In genomic region chr3:194632211-194632982, GRCh38 we compare ENCODE assay signal across 9 cellular contexts. TPM values are rescaled to one million over a fixed set of nuclear protein-coding genes. Genes with fewer than 3 reads are reported as not detected.
DNase-seq lines count a peak whose midpoint lies in the region; ATAC-seq, FAIRE-seq and TF ChIP-seq lines count a peak whose summit lies in the region.
"Had no signal": no experiment of that assay in that cellular context is flagged by ENCODE, and none has a peak within 500 bp of the region (broad histone marks: within the 10 kb centered on the region; RNA-seq: fewer than 3 reads in every experiment).

No MANE protein-coding gene starts in this region.

- H3K9ac ChIP-seq in HepG2 (ENCODE audit: insufficient read depth, low read depth, low read length): peak overlapping the region; percentile 71

- intact Hi-C loops in HepG2 (cut with micrococcal nuclease; ENCODE audit: unreplicated experiment): no loop called here

- no peak for TF ChIP-seq CTCF in cardiac fibroblast (IDR thresholded peaks at IDR 0.05; ENCODE audit: low read depth, low read length)
- TF ChIP-seq CTCF in HepG2 (CRISPR knock-in tag; IDR thresholded peaks at IDR 0.05): no peak

- H3K79me2 ChIP-seq in HepG2 (ENCODE audit: insufficient read depth, low read length): no peaks in the 10 kb centered on the region

- BruUV-seq in HepG2 (replicated peaks; lab: Mats Ljungman, UMichigan): TSS peak; percentile 74

- DNase-seq in activated T-cell treated with anti-CD3 and anti-CD28 coated beads, Interleukin-2, amount 50 U/mL, for 72 hours: no peak
- DNase-seq in activated T-cell treated with anti-CD3 and anti-CD28 coated beads, Interleukin-2, amount 50 U/mL, for 48 hours: no peak
- DNase-seq in NCI-H2107 treated with DMSO at 0.1 percent for 48 hours (lab: John Stamatoyannopoulos, UW; ENCODE audit: unreplicated experiment): peak; percentile 39
- peak; percentile 57 to 61 for DNase-seq in cardiac fibroblast (ENCODE audit: low read depth in 2 of 2)
- no peak for DNase-seq in HepG2 (ENCODE audit: low spot score)
- no peak for DNase-seq in iPS-NIHi7 (ENCODE audit: extremely low spot score)

- H3K4me2 ChIP-seq in HepG2 (ENCODE audit: low read depth, low read length): peak overlapping the region; percentile 78

- H3K36me3 Mint-ChIP-seq in activated T-cell treated with anti-CD3 and anti-CD28 coated beads, Interleukin-2, amount 50 U/mL, for 72 hours (ENCODE audit: insufficient read depth in 2 of 2): peaks cover 0 to 2% of the 10 kb centered on the region in 2 donors

- H3K4me3 Mint-ChIP-seq in activated T-cell treated with anti-CD3 and anti-CD28 coated beads, Interleukin-2, amount 50 U/mL, for 72 hours: peak overlapping the region; percentile 88

- no peaks in the 10 kb centered on the region for H3K27me3 Mint-ChIP-seq in activated T-cell treated with anti-CD3 and anti-CD28 coated beads, Interleukin-2, amount 50 U/mL, for 72 hours (ENCODE audit: low read depth)

- in situ Hi-C loops in HepG2 (cut with HindIII; ENCODE audit: extremely low pct_ligation_motif_present, low pct_unique_long_range_greater_than_20kb): no loop called here

- WGBS in HepG2 (ENCODE audit: low lambda C conversion rate): 27% methylated on average over 14 of the region's 17 CpGs
- 60% methylated on average over 17 of the region's 17 CpGs for WGBS in thymus

- FAIRE-seq in HepG2 (lab: Jason Lieb, UNC): no peak
- FAIRE-seq: islet of Langerhans had no signal

- H3K9me3 Mint-ChIP-seq in activated T-cell treated with anti-CD3 and anti-CD28 coated beads, Interleukin-2, amount 50 U/mL, for 72 hours: no peaks in the 10 kb centered on the region

- TF ChIP-seq RAD21 in HepG2 (CRISPR knock-in tag; IDR thresholded peaks at IDR 0.05): no peak

- H3K9me3 ChIP-seq in HepG2 (ENCODE audit: low read length): no peaks in the 10 kb centered on the region; the same call in 1 of the 2 replicates
- peaks cover 3% of the 10 kb centered on the region for H3K9me3 ChIP-seq in thymus (ENCODE audit: control insufficient read depth)

- no peaks in the 10 kb centered on the region for H3K4me1 Mint-ChIP-seq in activated T-cell treated with anti-CD3 and anti-CD28 coated beads, Interleukin-2, amount 50 U/mL, for 72 hours (ENCODE audit: low read depth)

- no peak overlapping the region for H2AFZ ChIP-seq in HepG2 (ENCODE audit: low read length)

- no peak for TF ChIP-seq EP300 in HepG2 (IDR thresholded peaks at IDR 0.05; ENCODE audit: low read depth in 2 of 2, low read length in 2 of 2)
- TF ChIP-seq EP300 in HepG2 (CRISPR knock-in tag; IDR thresholded peaks at IDR 0.05; ENCODE audit: borderline replicate concordance): no peak

- ATAC-seq in activated T-cell treated with anti-CD3 and anti-CD28 coated beads, Interleukin-2, amount 50 U/mL, for 72 hours (replicated peaks in 1 of 2): peak; percentile 3 to 16
- ATAC-seq in HepG2 (no peak; the same call in 2 of the 3 replicates), GM19452 (IDR thresholded peaks at IDR 0.05; ENCODE audit: unreplicated experiment) (no peak)

- H3K27ac Mint-ChIP-seq in activated T-cell treated with anti-CD3 and anti-CD28 coated beads, Interleukin-2, amount 50 U/mL, for 72 hours: no peak overlapping the region

- H3K27me3 ChIP-seq in HepG2 (ENCODE audit: control insufficient read depth in 1 of 2, insufficient read depth in 2 of 2, low read length in 2 of 2) (no peaks in the 10 kb centered on the region), thymus (ENCODE audit: control insufficient read depth, insufficient read depth) (no peaks in the 10 kb centered on the region)

- peaks cover 2 to 12% of the 10 kb centered on the region in 2 experiments; a peak in 3 of 5 replicates for H3K36me3 ChIP-seq in HepG2 (replicated peaks in 1 of 2; ENCODE audit: control insufficient read depth in 1 of 2, insufficient read depth in 2 of 2, low read length in 2 of 2)
- no peaks in the 10 kb centered on the region for H3K36me3 ChIP-seq in thymus (ENCODE audit: control insufficient read depth, insufficient read depth)

- H4K20me1 ChIP-seq in HepG2 (ENCODE audit: insufficient read depth, low read length): no peaks in the 10 kb centered on the region

- no peak for TF ChIP-seq POLR2A in HepG2 (IDR thresholded peaks at IDR 0.05; ENCODE audit: insufficient read depth in 1 of 2, low read depth in 2 of 2, low read length in 2 of 2)

- peak overlapping the region; percentile 81 to 82 for H3K4me3 ChIP-seq in cardiac fibroblast (replicated peaks in 1 of 2; ENCODE audit: low read depth in 2 of 2, low read length in 2 of 2)
- peak overlapping the region; percentile 73 to 87 (median 85) for H3K4me3 ChIP-seq in HepG2 (replicated peaks in 1 of 3; ENCODE audit: insufficient read depth in 1 of 3, low read depth in 2 of 3, low read length in 3 of 3)
- peak overlapping the region; percentile 84 for H3K4me3 ChIP-seq in thymus (ENCODE audit: low read length)

- CTCF ChIA-PET in HepG2 (lab: Yijun Ruan, JAX; ENCODE audit: low intra/inter-chr PET ratio, low total read pairs): interaction anchor here (1.4 kb wide), 1 partner anchor 28 kb away, joined by 4 read pairs; no protein-coding TSS in a partner anchor

- H3K27ac ChIP-seq in HepG2 (ENCODE audit: extremely low read length, insufficient read depth, low read length) (peak overlapping the region; percentile 52), thymus (ENCODE audit: low read depth) (no peak overlapping the region)

- H3K4me1 ChIP-seq in HepG2 (ENCODE audit: insufficient read depth, low read length): peaks cover 7% of the 10 kb centered on the region
- H3K4me1 ChIP-seq in thymus (ENCODE audit: control insufficient read depth, insufficient read depth, low read length): no peaks in the 10 kb centered on the region

- POLR2A ChIA-PET in HepG2 (lab: Yijun Ruan, JAX): interaction anchor here (1.0 kb wide), 1 partner anchor 11 kb away, joined by 3 read pairs; no protein-coding TSS in a partner anchor

RNA-seq across cellular contexts. Expression of gene TMEM44, which starts 0.8 kb away (rescaled TPM):
- 10 to 100 TPM; 11.9 to 19.6 TPM for total RNA-seq in activated T-cell treated with anti-CD3 and anti-CD28 coated beads, Interleukin-2, amount 50 U/mL, for 72 hours
- total RNA-seq in HepG2 (2016; rRNA removed; fragmentation: Illumina TruSeq; extraction: Trizol): 3.2 and 7.3 TPM in 2 replicates
- 2.0 and 2.5 TPM in 2 replicates for total RNA-seq in HepG2 (2016; cell fraction: cytosol; rRNA removed; fragmentation: Illumina TruSeq; extraction: Trizol; ENCODE audit: low read depth)
- 2.4 and 7.8 TPM in 2 replicates for total RNA-seq in HepG2 (2016; cell fraction: insoluble cytoplasmic fraction; rRNA removed; fragmentation: Illumina TruSeq; extraction: Trizol)
- total RNA-seq in HepG2 (2016; cell fraction: membrane; rRNA removed; fragmentation: Illumina TruSeq; extraction: Trizol): 3.7 and 4.9 TPM in 2 replicates
- total RNA-seq in HepG2 (2016; cell fraction: nucleus; rRNA removed; fragmentation: Illumina TruSeq; extraction: Trizol): 8.7 and 10.7 TPM in 2 replicates
- polyA plus RNA-seq in HepG2 (2011; rRNA removed) (13.8 and 16.0 TPM in 2 replicates), thymus (7.1 TPM)
- 8.3 and 8.8 TPM in 2 replicates for polyA plus RNA-seq in HepG2 (2011; cell fraction: cytosol; rRNA removed)
- 49.0 and 57.1 TPM in 2 replicates for polyA plus RNA-seq in HepG2 (2011; cell fraction: nucleus; rRNA removed)
- polyA plus RNA-seq in HepG2 (2012): 6.3 and 10.4 TPM in 2 replicates
- 1.9 and 2.6 TPM in 2 replicates for polyA plus RNA-seq in HepG2 (2016; cell fraction: cytosol; fragmentation: Illumina TruSeq; extraction: Trizol; ENCODE audit: low read depth)
- 3.4 and 3.6 TPM in 2 replicates for polyA plus RNA-seq in HepG2 (2016; cell fraction: insoluble cytoplasmic fraction; fragmentation: Illumina TruSeq; extraction: Trizol; ENCODE audit: low read depth)
- polyA plus RNA-seq in HepG2 (2016; cell fraction: membrane; fragmentation: Illumina TruSeq; extraction: Trizol; ENCODE audit: low read depth): 3.5 and 4.2 TPM in 2 replicates
- 34.3 and 35.9 TPM in 2 replicates for polyA plus RNA-seq in HepG2 (2016; cell fraction: nucleus; fragmentation: Illumina TruSeq; extraction: Trizol; ENCODE audit: insufficient read depth, low read depth)
- 11.5 and 19.4 TPM in 2 replicates for polyA minus RNA-seq in HepG2 (2011; rRNA and poly(A)+ RNA removed; ENCODE audit: low replicate concordance)
- 2.8 and 4.9 TPM in 2 replicates for polyA minus RNA-seq in HepG2 (2011; cell fraction: cytosol; rRNA and poly(A)+ RNA removed)
- 13.4 and 15.0 TPM in 2 replicates for polyA minus RNA-seq in HepG2 (2011; cell fraction: nucleus; rRNA and poly(A)+ RNA removed)

RNA-seq across cellular contexts. Expression of gene LSG1, which starts 39.6 kb away (rescaled TPM):
- 10 to 100 TPM; 38.3 to 43.4 TPM for total RNA-seq in activated T-cell treated with anti-CD3 and anti-CD28 coated beads, Interleukin-2, amount 50 U/mL, for 72 hours
- 19.3 and 32.1 TPM in 2 replicates for total RNA-seq in HepG2 (2016; rRNA removed; fragmentation: Illumina TruSeq; extraction: Trizol)
- 3.2 and 3.8 TPM in 2 replicates for total RNA-seq in HepG2 (2016; cell fraction: cytosol; rRNA removed; fragmentation: Illumina TruSeq; extraction: Trizol; ENCODE audit: low read depth)
- total RNA-seq in HepG2 (2016; cell fraction: insoluble cytoplasmic fraction; rRNA removed; fragmentation: Illumina TruSeq; extraction: Trizol): 22.5 and 34.8 TPM in 2 replicates
- 6.8 and 8.5 TPM in 2 replicates for total RNA-seq in HepG2 (2016; cell fraction: membrane; rRNA removed; fragmentation: Illumina TruSeq; extraction: Trizol)
- 46.5 and 54.1 TPM in 2 replicates for total RNA-seq in HepG2 (2016; cell fraction: nucleus; rRNA removed; fragmentation: Illumina TruSeq; extraction: Trizol)
- polyA plus RNA-seq in HepG2 (2011; rRNA removed) (19.6 and 21.4 TPM in 2 replicates), thymus (21.7 TPM)
- polyA plus RNA-seq in HepG2 (2011; cell fraction: cytosol; rRNA removed): 7.4 and 8.9 TPM in 2 replicates
- 30.7 and 32.0 TPM in 2 replicates for polyA plus RNA-seq in HepG2 (2011; cell fraction: nucleus; rRNA removed)
- polyA plus RNA-seq in HepG2 (2012): 10.8 and 12.4 TPM in 2 replicates
- 1.7 and 1.8 TPM in 2 replicates for polyA plus RNA-seq in HepG2 (2016; cell fraction: cytosol; fragmentation: Illumina TruSeq; extraction: Trizol; ENCODE audit: low read depth)
- 14.0 and 14.1 TPM in 2 replicates for polyA plus RNA-seq in HepG2 (2016; cell fraction: insoluble cytoplasmic fraction; fragmentation: Illumina TruSeq; extraction: Trizol; ENCODE audit: low read depth)
- polyA plus RNA-seq in HepG2 (2016; cell fraction: membrane; fragmentation: Illumina TruSeq; extraction: Trizol; ENCODE audit: low read depth): 2.6 and 3.8 TPM in 2 replicates
- polyA plus RNA-seq in HepG2 (2016; cell fraction: nucleus; fragmentation: Illumina TruSeq; extraction: Trizol; ENCODE audit: insufficient read depth, low read depth): 79.8 and 79.9 TPM in 2 replicates
- 28.9 and 136 TPM in 2 replicates for polyA minus RNA-seq in HepG2 (2011; rRNA and poly(A)+ RNA removed; ENCODE audit: low replicate concordance)
- polyA minus RNA-seq in HepG2 (2011; cell fraction: cytosol; rRNA and poly(A)+ RNA removed): 6.3 and 10.3 TPM in 2 replicates
- 49.8 and 65.3 TPM in 2 replicates for polyA minus RNA-seq in HepG2 (2011; cell fraction: nucleus; rRNA and poly(A)+ RNA removed)

RNA-seq across cellular contexts. Expression of gene FAM43A, which starts 53.3 kb away (rescaled TPM):
- 10 to 100 TPM in 1 of 2 donors, 1 to 10 TPM in 1; 5.4 to 13.4 TPM for total RNA-seq in activated T-cell treated with anti-CD3 and anti-CD28 coated beads, Interleukin-2, amount 50 U/mL, for 72 hours
- 0.42 and 0.91 TPM in 2 replicates for total RNA-seq in HepG2 (2016; rRNA removed; fragmentation: Illumina TruSeq; extraction: Trizol)
- 0.18 and 0.20 TPM in 2 replicates for total RNA-seq in HepG2 (2016; cell fraction: cytosol; rRNA removed; fragmentation: Illumina TruSeq; extraction: Trizol; ENCODE audit: low read depth)
- 0.55 and 0.93 TPM in 2 replicates for total RNA-seq in HepG2 (2016; cell fraction: insoluble cytoplasmic fraction; rRNA removed; fragmentation: Illumina TruSeq; extraction: Trizol)
- 0.69 and 0.74 TPM in 2 replicates for total RNA-seq in HepG2 (2016; cell fraction: membrane; rRNA removed; fragmentation: Illumina TruSeq; extraction: Trizol)
- total RNA-seq in HepG2 (2016; cell fraction: nucleus; rRNA removed; fragmentation: Illumina TruSeq; extraction: Trizol): 0.31 and 0.81 TPM in 2 replicates
- polyA plus RNA-seq in HepG2 (2011; rRNA removed) (1.5 and 1.8 TPM in 2 replicates), thymus (6.2 TPM)
- polyA plus RNA-seq in HepG2 (2011; cell fraction: cytosol; rRNA removed): 1.5 and 3.9 TPM in 2 replicates
- 3.8 and 4.4 TPM in 2 replicates for polyA plus RNA-seq in HepG2 (2011; cell fraction: nucleus; rRNA removed)
- polyA plus RNA-seq in HepG2 (2012): 0.38 and 0.64 TPM in 2 replicates
- 0.08 and 0.19 TPM in 2 replicates for polyA plus RNA-seq in HepG2 (2016; cell fraction: cytosol; fragmentation: Illumina TruSeq; extraction: Trizol; ENCODE audit: low read depth)
- polyA plus RNA-seq in HepG2 (2016; cell fraction: insoluble cytoplasmic fraction; fragmentation: Illumina TruSeq; extraction: Trizol; ENCODE audit: low read depth): 0.67 and 0.83 TPM in 2 replicates
- polyA plus RNA-seq in HepG2 (2016; cell fraction: membrane; fragmentation: Illumina TruSeq; extraction: Trizol; ENCODE audit: low read depth): 0.63 and 0.93 TPM in 2 replicates
- 1.1 and 1.2 TPM in 2 replicates for polyA plus RNA-seq in HepG2 (2016; cell fraction: nucleus; fragmentation: Illumina TruSeq; extraction: Trizol; ENCODE audit: insufficient read depth, low read depth)
- 1.5 and 4.9 TPM in 2 replicates for polyA minus RNA-seq in HepG2 (2011; rRNA and poly(A)+ RNA removed; ENCODE audit: low replicate concordance)
- 1.5 and 1.8 TPM in 2 replicates for polyA minus RNA-seq in HepG2 (2011; cell fraction: cytosol; rRNA and poly(A)+ RNA removed)
- 0.99 and 1.4 TPM in 2 replicates for polyA minus RNA-seq in HepG2 (2011; cell fraction: nucleus; rRNA and poly(A)+ RNA removed)

Comparison
In these comparisons a context has a peak if more than half of its experiments do, and no peak if none do; other contexts are left out.
1. ATAC-seq: peak in activated T-cell treated with anti-CD3 and anti-CD28 coated beads, Interleukin-2, amount 50 U/mL, for 72 hours (2 of 2); none in HepG2 (single experiment) and GM19452 (single experiment).
2. DNase-seq: peak in NCI-H2107 treated with DMSO at 0.1 percent for 48 hours (single experiment) and cardiac fibroblast (2 of 2); none in activated T-cell treated with anti-CD3 and anti-CD28 coated beads, Interleukin-2, amount 50 U/mL, for 72 hours (0 of 2), activated T-cell treated with anti-CD3 and anti-CD28 coated beads, Interleukin-2, amount 50 U/mL, for 48 hours (0 of 2), HepG2 (single experiment) and iPS-NIHi7 (single experiment).
3. Peak in every context shown above with its lines, with median percentiles within 50 percentile points of each other: H3K4me3 ChIP-seq.